In the genomic region with DNA sequence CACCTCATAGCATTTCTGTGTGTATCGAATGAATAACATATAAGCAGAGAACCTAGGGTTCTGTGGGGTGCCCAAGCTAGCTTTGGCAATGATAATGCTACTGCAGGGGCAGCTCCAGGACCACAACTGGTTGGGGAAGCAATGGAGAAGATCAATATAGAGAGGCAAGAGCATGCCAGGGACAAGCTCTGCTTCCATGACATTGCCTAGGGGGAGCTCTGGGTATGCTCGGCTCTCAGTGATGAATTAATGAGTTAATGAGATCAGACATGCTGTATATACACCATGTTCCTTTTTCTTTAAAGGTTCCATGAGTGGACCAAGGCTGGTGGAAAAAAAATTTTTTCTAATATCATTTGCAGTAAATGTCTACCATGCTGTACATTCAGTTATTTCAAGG, we compare ENCODE assay signal across 16 cellular contexts.
"Had no signal": no experiment of that assay in that cellular context is flagged by ENCODE, and none has a peak within 500 bp of the region (broad histone marks: within the 10 kb centered on the region; RNA-seq: fewer than 3 reads in every experiment).

No MANE protein-coding gene starts in this region.

- DNase-seq: activated CD4-positive, alpha-beta T cell treated with anti-CD3 and anti-CD28 coated beads for 48 hours; activated CD8-positive, alpha-beta memory T cell treated with anti-CD3 and anti-CD28 coated beads, Interleukin-2, amount 50 U/mL, for 48 hours; activated gamma-delta T cell; activated T-cell treated with anti-CD3 and anti-CD28 coated beads, Interleukin-2, amount 50 U/mL, for 72 hours; amniotic stem cell; caudate nucleus; foreskin melanocyte; left colon; ovary; sigmoid colon; spleen; T-helper 17 cell had no signal

- H3K27me3 ChIP-seq: ovary, sigmoid colon, spleen had no signal

- H3K36me3 ChIP-seq: ovary, sigmoid colon, spleen had no signal

- H3K27ac ChIP-seq: ovary, sigmoid colon, spleen had no signal

- H3K4me1 ChIP-seq: spleen had no signal

- ATAC-seq: activated naive CD4-positive, alpha-beta T cell treated with anti-CD3 and anti-CD28 coated beads, Interleukin-2, amount 50 U/mL, for 72 hours; activated T-cell treated with anti-CD3 and anti-CD28 coated beads, Interleukin-2, amount 50 U/mL, for 72 hours; left colon; T-helper 17 cell had no signal

- FAIRE-seq: colon, islet of Langerhans had no signal

- H3K4me3 ChIP-seq: lung, ovary, sigmoid colon, spleen had no signal
